In genomic region chr10:43137971-43138756, GRCh38 we compare ENCODE assay signal across 8 cellular contexts. TPM values are rescaled to one million over a fixed set of nuclear protein-coding genes. Genes with fewer than 3 reads are reported as not detected.
DNase-seq lines count a peak whose midpoint lies in the region.

Gene CSGALNACT2 (plus strand): TSS chr10:43138445. CDS start chr10:43155150, 16,705 bp downstream.

- H3K9ac ChIP-seq in ES-I3 (ENCODE audit: low read depth, low read length), result peak within 1 kb of the TSS; percentile 94
- H3K9ac ChIP-seq in SK-N-MC (ENCODE audit: insufficient read length), result peak within 1 kb of the TSS; percentile 67

- H3K4me3 Mint-ChIP-seq in activated naive CD4-positive, alpha-beta T cell treated with anti-CD3 and anti-CD28 coated beads for 36 hours, result peak within 1 kb of the TSS; percentile 97

- CTCF ChIA-PET in activated naive CD4-positive, alpha-beta T cell treated with anti-CD3 and anti-CD28 coated beads for 36 hours (lab: Charles Lee), result interaction anchor here (1.5 to 1.9 kb wide), 3 partner anchors 18 to 66 kb away, joined by 3 to 5 read pairs (median 4); no protein-coding TSS in a partner anchor

- H3K27ac ChIP-seq in SK-N-MC (peak within 1 kb of the TSS; percentile 73), substantia nigra (ENCODE audit: low read depth, low read length, poor library complexity, severe bottlenecking) (peak within 1 kb of the TSS; percentile 94)

- H3K4me1 Mint-ChIP-seq in activated naive CD4-positive, alpha-beta T cell treated with anti-CD3 and anti-CD28 coated beads for 36 hours (ENCODE audit: low read depth), result peaks cover 50% of the 10 kb centered on the region

- H3K36me3 ChIP-seq in ES-I3 (ENCODE audit: insufficient read depth, low read length), result no peaks in the 10 kb centered on the region
- H3K36me3 ChIP-seq in H7 (replicated peaks; ENCODE audit: control insufficient read depth, insufficient read depth, low read length), result no peaks in the 10 kb centered on the region
- no peaks in the 10 kb centered on the region for H3K36me3 ChIP-seq in SK-N-MC (ENCODE audit: insufficient read depth, low read length)

- H3K4me1 ChIP-seq in ES-I3 (ENCODE audit: insufficient read depth, low read length), result no peaks in the 10 kb centered on the region

- H3K4me3 ChIP-seq in H7 (ENCODE audit: insufficient read depth, low read depth, low read length), result peak within 1 kb of the TSS; percentile 87
- H3K4me3 ChIP-seq in SK-N-MC, result peak within 1 kb of the TSS; percentile 84

- peaks cover 11% of the 10 kb centered on the region for H3K36me3 Mint-ChIP-seq in activated naive CD4-positive, alpha-beta T cell treated with anti-CD3 and anti-CD28 coated beads for 36 hours (ENCODE audit: low read depth)

- intact Hi-C loops in activated naive CD4-positive, alpha-beta T cell treated with anti-CD3 and anti-CD28 coated beads for 36 hours (cut with micrococcal nuclease), result loop anchor here (1.0 to 10.0 kb wide), 7 partner anchors 154 to 677 kb away; partner anchors contain the start of gene ZNF33B

- H3K9me3 Mint-ChIP-seq in activated naive CD4-positive, alpha-beta T cell treated with anti-CD3 and anti-CD28 coated beads for 36 hours, result no peaks in the 10 kb centered on the region

- DNase-seq in H7 (peak; percentile 92), M059J (ENCODE audit: low read depth) (peak; percentile 87), SK-N-MC (ENCODE audit: low read depth, low spot score) (no peak), germinal center (ENCODE audit: low spot score) (peak; percentile 90), non-pigmented ciliary epithelial cell (ENCODE audit: low read depth) (peak; percentile 20), substantia nigra (lab: John Stamatoyannopoulos, UW) (peak in 46 of 49 donors; percentile 29 to 91 (median 72))
- peak; percentile 88 for DNase-seq in activated naive CD4-positive, alpha-beta T cell treated with anti-CD3 and anti-CD28 coated beads for 36 hours

- H3K27me3 ChIP-seq in H7 (ENCODE audit: control insufficient read depth, insufficient read depth, low read length), result peaks cover 9% of the 10 kb centered on the region

- H3K27ac Mint-ChIP-seq in activated naive CD4-positive, alpha-beta T cell treated with anti-CD3 and anti-CD28 coated beads for 36 hours, result peak within 1 kb of the TSS; percentile 99

- H3K27me3 Mint-ChIP-seq in activated naive CD4-positive, alpha-beta T cell treated with anti-CD3 and anti-CD28 coated beads for 36 hours (ENCODE audit: low read depth), result no peaks in the 10 kb centered on the region

- no peaks in the 10 kb centered on the region for H3K9me3 ChIP-seq in ES-I3 (ENCODE audit: control insufficient read depth, insufficient read depth, low read length)
- H3K9me3 ChIP-seq in SK-N-MC (ENCODE audit: low read depth, low read length), result no peaks in the 10 kb centered on the region

RNA-seq across cellular contexts. Expression of gene CSGALNACT2, which starts in this region (rescaled TPM):
- 1.2 and 2.8 TPM in 2 replicates for total RNA-seq in H7 (2014; rRNA removed; shearing (Covaris generic))
- 2.0 and 4.5 TPM in 2 replicates for total RNA-seq in M059J (2014; rRNA removed; shearing (Covaris generic))
- 10 to 100 TPM; 25.6 to 27.1 TPM for total RNA-seq in activated naive CD4-positive, alpha-beta T cell treated with anti-CD3 and anti-CD28 coated beads for 36 hours
